In genomic region chr11:73294604-73295003, GRCh38 we compare ENCODE assay signal across 20 cellular contexts. TPM values are rescaled to one million over a fixed set of nuclear protein-coding genes. Genes with fewer than 3 reads are reported as not detected.
"Had no signal": no experiment of that assay in that cellular context is flagged by ENCODE, and none has a peak within 500 bp of the region (broad histone marks: within the 10 kb centered on the region; RNA-seq: fewer than 3 reads in every experiment).

No MANE protein-coding gene starts in this region.

- H3K27ac ChIP-seq: body of pancreas, colonic mucosa, gastrocnemius medialis, lower lobe of right lung, right lobe of liver, upper lobe of left lung, vagina had no signal

- ATAC-seq: gastrocnemius medialis had no signal

- FAIRE-seq: endometrium had no signal

- DNase-seq: activated B cell treated with CpG ODN at 0.5 μM for 24 hours; activated CD8-positive, alpha-beta memory T cell treated with anti-CD3 and anti-CD28 coated beads, Interleukin-2, amount 10 ng/mL, durations not matched to agents 7 days and 5 days; activated CD8-positive, alpha-beta T cell treated with anti-CD3 and anti-CD28 coated beads, Interleukin-2, amount 10 ng/mL, durations not matched to agents 7 days and 5 days; activated T-cell treated with anti-CD3 and anti-CD28 coated beads, Interleukin-2, amount 50 U/mL, for 48 hours; body of pancreas; colonic mucosa; effector CD8-positive, alpha-beta T cell; gastrocnemius medialis; glutamatergic neuron; lower lobe of right lung; mucosa of descending colon; stimulated activated CD4-positive, alpha-beta T cell treated with anti-CD3 and anti-CD28 coated beads, Interleukin-4, amount 100 ng/mL, for 24 hours; upper lobe of left lung had no signal

- H3K9me3 ChIP-seq: body of pancreas, colonic mucosa, gastrocnemius medialis, lower lobe of right lung, mucosa of descending colon, right lobe of liver, upper lobe of left lung, vagina had no signal

- H3K36me3 ChIP-seq: colonic mucosa, gastrocnemius medialis, lower lobe of right lung, right lobe of liver, upper lobe of left lung, vagina had no signal

- H3K4me1 ChIP-seq: colonic mucosa, gastrocnemius medialis, right lobe of liver had no signal

- H3K4me3 ChIP-seq: body of pancreas, colonic mucosa, gastrocnemius medialis, lower lobe of right lung, mucosa of descending colon, right lobe of liver, upper lobe of left lung, vagina had no signal

- H3K27me3 ChIP-seq: body of pancreas, colonic mucosa, gastrocnemius medialis, right lobe of liver, upper lobe of left lung, vagina had no signal

RNA-seq across cellular contexts. Expression of gene ARHGEF17, which starts 13.5 kb away (rescaled TPM):
- total RNA-seq: activated CD8-positive, alpha-beta memory T cell treated with anti-CD3 and anti-CD28 coated beads, Interleukin-2, amount 10 ng/mL, durations not matched to agents 7 days and 5 days had no signal

RNA-seq across cellular contexts. Expression of gene P2RY6, which starts 22.5 kb away (rescaled TPM):
- total RNA-seq: activated CD8-positive, alpha-beta memory T cell treated with anti-CD3 and anti-CD28 coated beads, Interleukin-2, amount 10 ng/mL, durations not matched to agents 7 days and 5 days; activated CD8-positive, alpha-beta T cell treated with anti-CD3 and anti-CD28 coated beads, Interleukin-2, amount 10 ng/mL, durations not matched to agents 7 days and 5 days; activated T-helper 2 cell treated with anti-CD3 and anti-CD28 coated beads, Interferon-gamma antibody, Interleukin-2, Interleukin-4, amounts not matched to agents 10 μg/mL and 5 μg/mL and 100 μg/mL, durations not matched to agents 14 hours and 24 hours and 36 hours; body of pancreas; natural killer cell treated with Interleukin-12 subunit alpha and Interleukin-12 subunit beta and Interleukin-15 and Interleukin-18, amount 100 ng/mL, for 72 hours; osteocyte; T-helper 2 cell treated with Interferon-gamma antibody and Interleukin-4, amounts not matched to agents 100 ng/mL and 5 ng/mL, for 36 hours had no signal
